20 cellular contexts compared by ENCODE assay signal in the genomic region with DNA sequence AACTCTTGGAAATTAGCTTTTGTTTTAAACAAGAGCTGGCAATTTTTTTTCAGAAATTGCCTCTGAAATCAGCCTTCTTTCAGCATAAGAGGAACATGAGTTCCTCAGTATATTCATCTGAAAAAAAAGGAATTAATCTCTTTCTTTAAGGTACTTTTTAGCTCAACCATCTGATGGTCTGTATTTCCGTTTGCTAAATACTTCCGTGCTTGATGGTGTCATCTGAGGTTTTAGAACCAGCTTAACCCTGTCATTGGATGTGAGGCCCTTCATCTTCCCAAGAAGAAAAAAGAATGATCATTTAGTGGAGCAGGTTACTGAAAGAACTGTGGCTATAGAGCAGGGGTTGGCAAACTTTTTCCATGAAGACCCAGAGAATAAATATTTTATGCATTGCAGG.
"Had no signal": no experiment of that assay in that cellular context is flagged by ENCODE, and none has a peak within 500 bp of the region (broad histone marks: within the 10 kb centered on the region; RNA-seq: fewer than 3 reads in every experiment).

No MANE protein-coding gene starts in this region.

- ATAC-seq: activated CD4-positive, CD25-positive, alpha-beta regulatory T cell treated with anti-CD3 and anti-CD28 coated beads, Interleukin-2, amount 50 U/mL, for 24 hours; SK-N-SH treated with all-trans-retinoic acid at 6 μM for 48 hours had no signal

- H3K4me3 Mint-ChIP-seq: brain; central memory CD8-positive, alpha-beta T cell; T-helper 1 cell treated with Interleukin-12 subunit alpha and Interleukin-12 subunit beta and Interleukin-4 antibody, amounts not matched to agents 30 μg/mL and 1 μg/mL, for 36 hours had no signal

- DNase-seq: activated CD4-positive, alpha-beta T cell treated with anti-CD3 and anti-CD28 coated beads for 48 hours; activated CD4-positive, alpha-beta T cell treated with anti-CD3 and anti-CD28 coated beads, Interleukin-2, amount 50 U/mL, for 48 hours; activated naive CD4-positive, alpha-beta T cell treated with Interleukin-2 at 50 U/mL for 16 hours; activated T-cell treated with anti-CD3 and anti-CD28 coated beads for 4 hours; amygdala; MG63; NCI-H1105; NCI-H1436; NCI-H1694 treated with DMSO at 0.1 percent for 48 hours; NCI-H2029 treated with DMSO at 0.1 percent for 48 hours; NCI-H345; NCI-H510A treated with DMSO at 0.1 percent for 48 hours; NCI-H69; NK-92 treated with Interleukin-12 subunit alpha and Interleukin-12 subunit beta, amount 100 ng/mL, for 24 hours; SHP77 had no signal

- H3K4me1 Mint-ChIP-seq: brain had no signal

- H3K27me3 Mint-ChIP-seq: brain; central memory CD8-positive, alpha-beta T cell had no signal

- H3K9me3 Mint-ChIP-seq: central memory CD8-positive, alpha-beta T cell had no signal

- H3K27ac Mint-ChIP-seq: brain; T-helper 1 cell treated with Interleukin-12 subunit alpha and Interleukin-12 subunit beta and Interleukin-4 antibody, amounts not matched to agents 30 μg/mL and 1 μg/mL, for 36 hours had no signal
